Comparison of ENCODE assay signal across 7 cellular contexts in the genomic region with DNA sequence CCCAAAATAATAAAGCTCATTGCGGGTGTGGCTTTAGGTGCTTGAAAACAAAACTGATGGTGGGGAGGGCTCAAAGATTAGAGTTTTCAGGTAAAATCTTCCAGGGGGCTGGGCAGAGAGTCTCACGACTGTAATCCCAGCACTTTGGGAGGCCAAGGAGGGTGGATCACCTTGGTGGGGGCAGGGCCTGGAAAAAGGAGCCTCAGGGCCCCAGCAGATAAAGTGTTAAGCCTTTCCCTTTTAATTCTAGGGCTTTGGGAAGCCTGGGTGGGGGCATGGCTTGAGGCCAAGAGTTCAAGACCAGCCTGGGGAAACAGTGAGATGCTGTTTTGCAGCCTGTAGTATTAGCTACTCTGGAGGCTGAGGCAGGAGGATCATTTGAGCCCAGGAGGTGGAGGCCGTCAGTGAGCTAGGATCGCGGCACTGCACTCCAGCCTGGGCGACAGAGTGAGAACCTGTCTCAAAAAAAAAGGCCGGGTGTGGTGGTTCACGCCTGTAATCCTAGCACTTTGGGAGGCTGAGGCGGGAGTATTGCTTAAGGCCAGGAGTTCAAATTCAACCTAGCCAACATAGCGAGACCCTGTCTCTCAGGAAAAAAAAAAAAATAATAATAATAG. TPM values are rescaled to one million over a fixed set of nuclear protein-coding genes. Genes with fewer than 3 reads are reported as not detected.
DNase-seq lines count a peak whose midpoint lies in the region; ATAC-seq and TF ChIP-seq lines count a peak whose summit lies in the region.

No MANE protein-coding gene starts in this region.

- H3K27ac Mint-ChIP-seq in activated CD4-positive, alpha-beta memory T cell treated with anti-CD3 and anti-CD28 coated beads, Interleukin-2, amount 10 ng/mL, durations not matched to agents 7 days and 5 days, result peak overlapping the region; percentile 54
- peak overlapping the region; percentile 73 for H3K27ac Mint-ChIP-seq in stimulated activated effector memory CD8-positive, alpha-beta T cell treated with anti-CD3 and anti-CD28 coated beads, Interleukin-12 subunit alpha, Interleukin-12 subunit beta, amount 100 ng/mL, for 72 hours

- no peak overlapping the region for H2AFZ ChIP-seq in HCT116 (ENCODE audit: low read depth, low read length, poor library complexity, severe bottlenecking)
- no peak overlapping the region for H2AFZ ChIP-seq in hepatocyte

- no peaks in the 10 kb centered on the region for H3K27me3 Mint-ChIP-seq in activated CD4-positive, alpha-beta memory T cell treated with anti-CD3 and anti-CD28 coated beads, Interleukin-2, amount 10 ng/mL, durations not matched to agents 7 days and 5 days

- intact Hi-C loops in HCT116 (cut with micrococcal nuclease), result loop anchor here (1.0 to 5.0 kb wide), 2 partner anchors 59 to 162 kb away; no protein-coding TSS in a partner anchor

- H3K36me3 Mint-ChIP-seq in activated CD4-positive, alpha-beta memory T cell treated with anti-CD3 and anti-CD28 coated beads, Interleukin-2, amount 10 ng/mL, durations not matched to agents 7 days and 5 days (ENCODE audit: low read depth), result peaks cover 29% of the 10 kb centered on the region
- peaks cover 74% of the 10 kb centered on the region for H3K36me3 Mint-ChIP-seq in stimulated activated effector memory CD8-positive, alpha-beta T cell treated with anti-CD3 and anti-CD28 coated beads, Interleukin-12 subunit alpha, Interleukin-12 subunit beta, amount 100 ng/mL, for 72 hours

- H3K4me2 ChIP-seq in HCT116 (ENCODE audit: low read length), result peak overlapping the region; percentile 98
- peak overlapping the region; percentile 100 for H3K4me2 ChIP-seq in hepatocyte

- 92% methylated on average over 10 of the region's 10 CpGs for WGBS in hepatocyte (ENCODE audit: low lambda C conversion rate, missing lambda C conversion rate)

- no peak for TF ChIP-seq POLR2A in HCT116 (IDR thresholded peaks at IDR 0.05; ENCODE audit: borderline replicate concordance, extremely low read depth, insufficient read depth, insufficient read length)

- RAD21 ChIA-PET in HCT116 (lab: Charles Lee; ENCODE audit: low non-redundant PET in 1 of 2, low total read pairs in 2 of 2, uncharacterized antibody in 2 of 2, unreplicated experiment in 2 of 2), result interaction anchor here (0.9 to 1.0 kb wide), 5 partner anchors 39 to 161 kb away, joined by 3 to 4 read pairs (median 3); no protein-coding TSS in a partner anchor

- H3K9me3 ChIP-seq in HCT116 (ENCODE audit: control insufficient read depth in 1 of 2, insufficient read depth in 1 of 2, low read depth in 1 of 2, low read length in 2 of 2), result no peaks in the 10 kb centered on the region
- no peaks in the 10 kb centered on the region for H3K9me3 ChIP-seq in hepatocyte (ENCODE audit: low read depth)

- H3K9me3 Mint-ChIP-seq in activated CD4-positive, alpha-beta memory T cell treated with anti-CD3 and anti-CD28 coated beads, Interleukin-2, amount 10 ng/mL, durations not matched to agents 7 days and 5 days, result no peaks in the 10 kb centered on the region
- no peaks in the 10 kb centered on the region for H3K9me3 Mint-ChIP-seq in stimulated activated effector memory CD8-positive, alpha-beta T cell treated with anti-CD3 and anti-CD28 coated beads, Interleukin-12 subunit alpha, Interleukin-12 subunit beta, amount 100 ng/mL, for 72 hours

- H4K20me1 ChIP-seq in HCT116 (ENCODE audit: insufficient read depth) (no peaks in the 10 kb centered on the region), hepatocyte (ENCODE audit: insufficient read depth, poor library complexity, severe bottlenecking) (peaks cover 6% of the 10 kb centered on the region)

- H3K4me3 Mint-ChIP-seq in activated CD4-positive, alpha-beta memory T cell treated with anti-CD3 and anti-CD28 coated beads, Interleukin-2, amount 10 ng/mL, durations not matched to agents 7 days and 5 days, result peak overlapping the region; percentile 97
- H3K4me3 Mint-ChIP-seq in stimulated activated effector memory CD8-positive, alpha-beta T cell treated with anti-CD3 and anti-CD28 coated beads, Interleukin-12 subunit alpha, Interleukin-12 subunit beta, amount 100 ng/mL, for 72 hours, result peak overlapping the region; percentile 95

- H3K4me1 ChIP-seq in HCT116 (ENCODE audit: control insufficient read depth in 1 of 2, insufficient read depth in 2 of 2, low read length in 2 of 2) (peaks cover 9 to 25% of the 10 kb centered on the region in 2 experiments; a peak in 3 of 4 replicates), hepatocyte (ENCODE audit: insufficient read depth) (peaks cover 15% of the 10 kb centered on the region)

- no peak for DNase-seq in HCT116 (ENCODE audit: low read depth, low spot score)
- no peak for DNase-seq in activated CD4-positive, alpha-beta memory T cell treated with anti-CD3 and anti-CD28 coated beads, Interleukin-2, amount 10 ng/mL, durations not matched to agents 7 days and 5 days
- DNase-seq in hepatocyte (ENCODE audit: low spot score), result no peak
- DNase-seq in stimulated activated effector memory CD8-positive, alpha-beta T cell treated with anti-CD3 and anti-CD28 coated beads, Interleukin-12 subunit alpha, Interleukin-12 subunit beta, amount 100 ng/mL, for 72 hours (ENCODE audit: low spot score in 2 of 2), result no peak
- no peak for DNase-seq in activated CD4-positive, CD25-positive, alpha-beta regulatory T cell (lab: John Stamatoyannopoulos, UW)
- no peak for DNase-seq in NCI-H526 (lab: John Stamatoyannopoulos, UW)
- DNase-seq in stimulated activated naive CD4-positive, alpha-beta T cell (lab: John Stamatoyannopoulos, UW), result no peak

- TF ChIP-seq CTCF in HCT116 (IDR thresholded peaks at IDR 0.05 in 2 of 3, conservative IDR thresholded peaks at IDR 0.05 in 1 of 3; ENCODE audit: borderline replicate concordance in 1 of 3, insufficient read depth in 1 of 3, low read depth in 2 of 3, low read length in 2 of 3) (no peak), hepatocyte (IDR thresholded peaks at IDR 0.05; ENCODE audit: poor library complexity) (no peak)

- peaks cover 8 to 17% of the 10 kb centered on the region in 2 experiments; a peak in 3 of 4 replicates for H3K36me3 ChIP-seq in HCT116 (ENCODE audit: control insufficient read depth in 1 of 2, insufficient read depth in 2 of 2, low read length in 2 of 2)
- H3K36me3 ChIP-seq in hepatocyte (replicated peaks; ENCODE audit: insufficient read depth, low read depth), result no peaks in the 10 kb centered on the region

- no peaks in the 10 kb centered on the region for H3K9me2 ChIP-seq in HCT116 (ENCODE audit: insufficient read depth)
- H3K9me2 ChIP-seq in hepatocyte (replicated peaks; ENCODE audit: insufficient read depth), result no peaks in the 10 kb centered on the region

- POLR2A ChIA-PET in HCT116 (lab: Charles Lee), result interaction anchor here (1.4 kb wide), 1 partner anchor 10 kb away, joined by 5 read pairs; no protein-coding TSS in a partner anchor
- POLR2A ChIA-PET in activated CD4-positive, alpha-beta memory T cell treated with anti-CD3 and anti-CD28 coated beads, Interleukin-2, amount 10 ng/mL, durations not matched to agents 7 days and 5 days (lab: Charles Lee), result interaction anchor here (0.7 to 5.1 kb wide), 18 partner anchors 12 to 216 kb away, joined by 3 to 57 read pairs (median 8); a partner anchor contains a TSS

- ATAC-seq in HCT116, result no peak
- no peak for ATAC-seq in stimulated activated effector memory CD8-positive, alpha-beta T cell treated with anti-CD3 and anti-CD28 coated beads, Interleukin-12 subunit alpha, Interleukin-12 subunit beta, amount 100 ng/mL, for 72 hours

- no TSS peak for BruUV-seq in HCT116 (replicated peaks; lab: Mats Ljungman, UMichigan)

- H3K27me3 ChIP-seq in HCT116 (ENCODE audit: insufficient read depth, low read length), result no peaks in the 10 kb centered on the region
- H3K27me3 ChIP-seq in hepatocyte, result no peaks in the 10 kb centered on the region

- no peak overlapping the region for H3K9ac ChIP-seq in HCT116 (ENCODE audit: low read length)

- H3K4me3 ChIP-seq in HCT116 (replicated peaks in 1 of 2; ENCODE audit: low read depth in 1 of 2, low read length in 2 of 2), result peak overlapping the region; percentile 71 to 92
- peak overlapping the region; percentile 34 for H3K4me3 ChIP-seq in hepatocyte

- peaks cover 47% of the 10 kb centered on the region for H3K4me1 Mint-ChIP-seq in activated CD4-positive, alpha-beta memory T cell treated with anti-CD3 and anti-CD28 coated beads, Interleukin-2, amount 10 ng/mL, durations not matched to agents 7 days and 5 days
- peaks cover 48% of the 10 kb centered on the region for H3K4me1 Mint-ChIP-seq in stimulated activated effector memory CD8-positive, alpha-beta T cell treated with anti-CD3 and anti-CD28 coated beads, Interleukin-12 subunit alpha, Interleukin-12 subunit beta, amount 100 ng/mL, for 72 hours

- no peak for TF ChIP-seq RAD21 in HCT116 (IDR thresholded peaks at IDR 0.05; ENCODE audit: low read depth)

- H3K27ac ChIP-seq in HCT116 (ENCODE audit: low read depth, low read length), result no peak overlapping the region
- H3K27ac ChIP-seq in hepatocyte, result peak overlapping the region; percentile 90

- CTCF ChIA-PET in HCT116 (lab: Charles Lee), result interaction anchor here (0.7 to 2.8 kb wide), 14 partner anchors 12 to 162 kb away, joined by 3 to 20 read pairs (median 5); a partner anchor contains a TSS
- CTCF ChIA-PET in activated CD4-positive, alpha-beta memory T cell treated with anti-CD3 and anti-CD28 coated beads, Interleukin-2, amount 10 ng/mL, durations not matched to agents 7 days and 5 days (lab: Charles Lee), result interaction anchor here (0.6 to 6.2 kb wide), 33 partner anchors 7 to 458 kb away, joined by 3 to 208 read pairs (median 5); a partner anchor contains a TSS

- H3K79me2 ChIP-seq in HCT116 (ENCODE audit: insufficient read depth, low read length), result peaks cover 51% of the 10 kb centered on the region
- peaks cover 56% of the 10 kb centered on the region for H3K79me2 ChIP-seq in hepatocyte

RNA-seq across cellular contexts. Expression of a gene that starts 1.7 kb away (rescaled TPM):
- total RNA-seq in HCT116 (2021; ENCODE audit: unreplicated experiment) (14.6 TPM), hepatocyte (26.0 and 26.2 TPM in 2 replicates)
- 3.4 and 3.9 TPM in 2 replicates for polyA plus RNA-seq in HCT116 (2012)
- 10 to 100 TPM; 15.3 to 16.5 TPM for total RNA-seq in activated CD4-positive, alpha-beta memory T cell treated with anti-CD3 and anti-CD28 coated beads, Interleukin-2, amount 10 ng/mL, durations not matched to agents 7 days and 5 days
- polyA plus RNA-seq in hepatocyte, result 9.6 and 14.4 TPM in 2 replicates

RNA-seq across cellular contexts. Expression of a gene that starts 2.2 kb away (rescaled TPM):
- 11.2 TPM for total RNA-seq in HCT116 (2021; ENCODE audit: unreplicated experiment)
- polyA plus RNA-seq in HCT116 (2012), result 11.4 and 11.9 TPM in 2 replicates
- 10 to 100 TPM; 13.2 to 13.5 TPM for total RNA-seq in activated CD4-positive, alpha-beta memory T cell treated with anti-CD3 and anti-CD28 coated beads, Interleukin-2, amount 10 ng/mL, durations not matched to agents 7 days and 5 days
- 12.8 and 16.2 TPM in 2 replicates for total RNA-seq in hepatocyte
- 16.1 and 18.1 TPM in 2 replicates for polyA plus RNA-seq in hepatocyte

RNA-seq across cellular contexts. Expression of a gene that starts 17.7 kb away (rescaled TPM):
- total RNA-seq in HCT116 (2021; ENCODE audit: unreplicated experiment) (not detected), hepatocyte (0.27 TPM in 1 of 2 replicates, not detected in the other)
- polyA plus RNA-seq in HCT116 (2012), result 0.16 and 0.20 TPM in 2 replicates
- total RNA-seq in activated CD4-positive, alpha-beta memory T cell treated with anti-CD3 and anti-CD28 coated beads, Interleukin-2, amount 10 ng/mL, durations not matched to agents 7 days and 5 days, result under 1 TPM; 0.28 to 0.45 TPM
- polyA plus RNA-seq in hepatocyte, result 0.24 and 0.79 TPM in 2 replicates

RNA-seq across cellular contexts. Expression of a gene that starts 18.6 kb away (rescaled TPM):
- 0.17 TPM for total RNA-seq in HCT116 (2021; ENCODE audit: unreplicated experiment)
- polyA plus RNA-seq in HCT116 (2012), result 0.12 and 0.40 TPM in 2 replicates
- 1 to 10 TPM; 3.7 to 4.4 TPM for total RNA-seq in activated CD4-positive, alpha-beta memory T cell treated with anti-CD3 and anti-CD28 coated beads, Interleukin-2, amount 10 ng/mL, durations not matched to agents 7 days and 5 days
- 4.7 and 11.4 TPM in 2 replicates for total RNA-seq in hepatocyte
- 4.5 and 4.6 TPM in 2 replicates for polyA plus RNA-seq in hepatocyte

RNA-seq across cellular contexts. Expression of a gene that starts 18.9 kb away (rescaled TPM):
- total RNA-seq in HCT116 (2021; ENCODE audit: unreplicated experiment) (37.4 TPM), hepatocyte (27.8 and 34.3 TPM in 2 replicates)
- 28.7 and 35.0 TPM in 2 replicates for polyA plus RNA-seq in HCT116 (2012)
- total RNA-seq in activated CD4-positive, alpha-beta memory T cell treated with anti-CD3 and anti-CD28 coated beads, Interleukin-2, amount 10 ng/mL, durations not matched to agents 7 days and 5 days, result 10 to 100 TPM; 42.5 to 46.1 TPM
- 27.3 and 27.8 TPM in 2 replicates for polyA plus RNA-seq in hepatocyte
